Comparison of ENCODE assay signal across 12 cellular contexts in the genomic region with DNA sequence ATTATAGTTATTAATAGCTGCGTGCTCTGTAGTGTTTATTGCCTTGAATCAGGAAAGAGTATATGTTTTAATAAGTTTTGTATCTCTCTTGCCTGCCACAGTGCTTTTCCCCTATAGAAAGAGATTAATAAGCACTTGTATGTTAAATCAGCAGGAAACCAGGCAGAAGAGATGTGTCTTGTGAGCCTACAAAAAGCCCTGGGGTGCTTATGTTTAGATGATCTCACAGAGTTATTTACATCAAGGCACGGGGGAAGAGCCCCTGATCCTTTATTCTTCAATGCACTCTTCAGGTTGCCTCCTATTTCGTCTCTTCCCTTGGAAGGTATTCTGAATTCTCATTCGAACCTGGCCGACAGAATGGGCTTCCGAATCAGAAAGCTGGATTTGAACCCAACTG.
"Had no signal": no experiment of that assay in that cellular context is flagged by ENCODE, and none has a peak within 500 bp of the region (broad histone marks: within the 10 kb centered on the region; RNA-seq: fewer than 3 reads in every experiment).

No MANE protein-coding gene starts in this region.

- ATAC-seq: stimulated activated effector memory CD8-positive, alpha-beta T cell treated with anti-CD3 and anti-CD28 coated beads, Interleukin-12 subunit alpha, Interleukin-12 subunit beta, amount 100 ng/mL, for 72 hours; T-cell had no signal

- H3K4me3 Mint-ChIP-seq: dendritic cell treated with granulocyte-macrophage colony-stimulating factor and Interleukin-4, amounts not matched to agents 40 ng/mL and 50 ng/mL, for 4 days; stimulated activated effector memory CD8-positive, alpha-beta T cell treated with anti-CD3 and anti-CD28 coated beads, Interleukin-12 subunit alpha, Interleukin-12 subunit beta, amount 100 ng/mL, for 72 hours; T-cell had no signal

- H3K27me3 Mint-ChIP-seq: dendritic cell treated with granulocyte-macrophage colony-stimulating factor and Interleukin-4, amounts not matched to agents 40 ng/mL and 50 ng/mL, for 4 days; T-cell had no signal

- H3K27ac ChIP-seq: parathyroid adenoma had no signal

- DNase-seq: activated CD4-positive, alpha-beta T cell treated with anti-CD3 and anti-CD28 coated beads for 1 hour; activated CD4-positive, alpha-beta T cell treated with anti-CD3 and anti-CD28 coated beads, Interleukin-2, amount 50 U/mL, for 4 hours; activated effector memory CD4-positive, alpha-beta T cell treated with Interleukin-2 at 50 U/mL for 16 hours; activated T-cell treated with anti-CD3 and anti-CD28 coated beads for 4 hours; aorta; cerebellar nuclear complex; effector memory CD4-positive, alpha-beta T cell; foreskin fibroblast; T-cell had no signal

- H3K36me3 Mint-ChIP-seq: stimulated activated effector memory CD8-positive, alpha-beta T cell treated with anti-CD3 and anti-CD28 coated beads, Interleukin-12 subunit alpha, Interleukin-12 subunit beta, amount 100 ng/mL, for 72 hours had no signal

- H3K9me3 Mint-ChIP-seq: dendritic cell treated with granulocyte-macrophage colony-stimulating factor and Interleukin-4, amounts not matched to agents 40 ng/mL and 50 ng/mL, for 4 days; stimulated activated effector memory CD8-positive, alpha-beta T cell treated with anti-CD3 and anti-CD28 coated beads, Interleukin-12 subunit alpha, Interleukin-12 subunit beta, amount 100 ng/mL, for 72 hours; T-cell had no signal

- H3K27ac Mint-ChIP-seq: dendritic cell treated with granulocyte-macrophage colony-stimulating factor and Interleukin-4, amounts not matched to agents 40 ng/mL and 50 ng/mL, for 4 days; stimulated activated effector memory CD8-positive, alpha-beta T cell treated with anti-CD3 and anti-CD28 coated beads, Interleukin-12 subunit alpha, Interleukin-12 subunit beta, amount 100 ng/mL, for 72 hours had no signal
